ENCODE assay signal across 8 cellular contexts in genomic region chr17:80261159-80261894, GRCh38. TPM values are rescaled to one million over a fixed set of nuclear protein-coding genes. Genes with fewer than 3 reads are reported as not detected.
A peak's percentile ranks its signal among the peaks of the same experiment; 100 is the strongest.
DNase-seq lines count a peak whose midpoint lies in the region; ATAC-seq and TF ChIP-seq lines count a peak whose summit lies in the region.

No MANE protein-coding gene starts in this region.

- H3K27ac ChIP-seq in SU-DHL-6 (ENCODE audit: low read depth, low read length), result no peak overlapping the region

- H3K79me2 ChIP-seq in SU-DHL-6 (ENCODE audit: insufficient read depth, low read length), result no peaks in the 10 kb centered on the region

- no peak for TF ChIP-seq CTCF in SU-DHL-6 (IDR thresholded peaks at IDR 0.05; ENCODE audit: insufficient read depth, low read length, poor library complexity, severe bottlenecking)
- no peak for TF ChIP-seq CTCF in astrocyte of the spinal cord (IDR thresholded peaks at IDR 0.05; ENCODE audit: low read depth, low read length)

- peaks cover 36 to 39% (median 37%) of the 10 kb centered on the region in 3 donors for H3K4me1 Mint-ChIP-seq in IgD-negative memory B cell

- H3F3A ChIP-seq in SU-DHL-6 (ENCODE audit: insufficient read depth), result peaks cover 25% of the 10 kb centered on the region

- peak overlapping the region; percentile 68 for H3K4me2 ChIP-seq in SU-DHL-6 (ENCODE audit: low read depth, low read length, poor library complexity, severe bottlenecking)

- H3K4me3 Mint-ChIP-seq in IgD-negative memory B cell, result peak overlapping the region; percentile 81 to 94 (median 92)

- no peaks in the 10 kb centered on the region for H4K20me1 ChIP-seq in SU-DHL-6 (ENCODE audit: low read depth, low read length)

- ATAC-seq in GM21367 (IDR thresholded peaks at IDR 0.05; ENCODE audit: unreplicated experiment) (no peak), GM21786 (IDR thresholded peaks at IDR 0.05; ENCODE audit: unreplicated experiment) (no peak)

- H3K9me3 ChIP-seq in SU-DHL-6 (ENCODE audit: insufficient read depth, low read length), result no peaks in the 10 kb centered on the region

- H3K27me3 Mint-ChIP-seq in IgD-negative memory B cell, result peaks cover 2% of the 10 kb centered on the region

- DNase-seq in DMS153 treated with DMSO at 0.1 percent for 48 hours (lab: John Stamatoyannopoulos, UW; ENCODE audit: unreplicated experiment) (peak; percentile 91), astrocyte of the spinal cord (ENCODE audit: low read depth, low spot score) (peak; percentile 51), iPS DF 19.7 (ENCODE audit: low read depth, low spot score) (peak; percentile 94), retina (peak; percentile 61)

- H3K9me2 ChIP-seq in SU-DHL-6 (replicated peaks; ENCODE audit: insufficient read depth, low read length), result no peaks in the 10 kb centered on the region

- H3K27ac Mint-ChIP-seq in IgD-negative memory B cell, result peak overlapping the region; percentile 77 to 97 (median 95)

- H3K9ac ChIP-seq in SU-DHL-6 (ENCODE audit: low read length), result peak overlapping the region; percentile 89

- H3K36me3 Mint-ChIP-seq in IgD-negative memory B cell, result peaks cover 2% of the 10 kb centered on the region

- no peaks in the 10 kb centered on the region for H3K9me3 Mint-ChIP-seq in IgD-negative memory B cell

- in situ Hi-C loops in astrocyte of the spinal cord (cut with HindIII; ENCODE audit: low sequenced_read_pairs), result no loop called here

- H3K27me3 ChIP-seq in SU-DHL-6 (ENCODE audit: low read length), result no peaks in the 10 kb centered on the region

- no peaks in the 10 kb centered on the region for H3K36me3 ChIP-seq in SU-DHL-6 (ENCODE audit: low read length)

- H2AFZ ChIP-seq in SU-DHL-6 (ENCODE audit: low read depth, low read length, severe bottlenecking), result peak overlapping the region; percentile 85

- H3K4me3 ChIP-seq in SU-DHL-6 (ENCODE audit: insufficient read depth, low read length, poor library complexity, severe bottlenecking) (peak overlapping the region; percentile 88), astrocyte of the spinal cord (ENCODE audit: low read depth, low read length) (peak overlapping the region; percentile 77)

RNA-seq across cellular contexts. Expression of gene RNF213, which starts 0.7 kb away (rescaled TPM):
- polyA plus RNA-seq in IgD-negative memory B cell, result 26.2 TPM

RNA-seq across cellular contexts. Expression of gene SLC26A11, which starts 41.1 kb away (rescaled TPM):
- 2.7 TPM for polyA plus RNA-seq in IgD-negative memory B cell

RNA-seq across cellular contexts. Expression of gene SGSH, which starts 41.2 kb away (rescaled TPM):
- polyA plus RNA-seq in IgD-negative memory B cell, result 31.6 TPM
